1 cellular context compared by ENCODE assay signal in the genomic region with DNA sequence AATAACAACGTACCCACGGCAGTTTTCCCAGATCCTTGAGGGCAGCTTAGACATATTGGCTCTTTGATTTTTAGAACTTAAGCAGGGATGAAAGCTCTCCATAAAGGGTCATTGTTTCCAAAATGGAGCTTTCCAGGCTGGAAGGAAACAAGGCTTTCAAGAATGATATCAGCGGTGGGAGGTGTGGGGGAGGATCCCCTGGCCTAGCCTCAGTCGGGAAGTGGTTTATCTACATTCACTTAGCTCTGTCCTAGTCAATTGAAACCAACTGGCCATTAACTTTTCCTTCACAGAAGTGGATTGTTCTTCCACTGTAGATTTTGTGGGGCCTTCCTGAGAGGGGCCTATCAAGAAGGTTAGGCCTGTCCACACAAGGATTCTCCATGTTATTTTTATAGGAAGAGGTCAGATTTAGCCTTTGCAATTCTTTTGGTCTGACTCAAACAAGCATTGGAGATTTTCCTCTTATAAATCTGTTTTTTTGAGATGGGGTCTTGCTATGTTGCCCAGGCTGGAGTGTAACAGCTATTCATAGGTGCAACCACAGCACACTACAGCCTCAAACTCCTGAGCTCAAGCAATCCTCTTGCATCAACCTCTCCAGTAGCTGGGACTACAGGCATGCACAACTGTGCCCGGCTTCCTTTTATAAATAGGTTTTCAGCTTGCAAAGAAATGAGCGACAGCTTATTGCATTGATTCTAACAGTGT.
TF ChIP-seq lines count a peak whose summit lies in the region.

No MANE protein-coding gene starts in this region.

TF ChIP-seq in K562, 482 proteins besides CTCF, POLR2A, EP300 and RAD21 (continued from another document):
- TF ChIP-seq, protein P1, sequence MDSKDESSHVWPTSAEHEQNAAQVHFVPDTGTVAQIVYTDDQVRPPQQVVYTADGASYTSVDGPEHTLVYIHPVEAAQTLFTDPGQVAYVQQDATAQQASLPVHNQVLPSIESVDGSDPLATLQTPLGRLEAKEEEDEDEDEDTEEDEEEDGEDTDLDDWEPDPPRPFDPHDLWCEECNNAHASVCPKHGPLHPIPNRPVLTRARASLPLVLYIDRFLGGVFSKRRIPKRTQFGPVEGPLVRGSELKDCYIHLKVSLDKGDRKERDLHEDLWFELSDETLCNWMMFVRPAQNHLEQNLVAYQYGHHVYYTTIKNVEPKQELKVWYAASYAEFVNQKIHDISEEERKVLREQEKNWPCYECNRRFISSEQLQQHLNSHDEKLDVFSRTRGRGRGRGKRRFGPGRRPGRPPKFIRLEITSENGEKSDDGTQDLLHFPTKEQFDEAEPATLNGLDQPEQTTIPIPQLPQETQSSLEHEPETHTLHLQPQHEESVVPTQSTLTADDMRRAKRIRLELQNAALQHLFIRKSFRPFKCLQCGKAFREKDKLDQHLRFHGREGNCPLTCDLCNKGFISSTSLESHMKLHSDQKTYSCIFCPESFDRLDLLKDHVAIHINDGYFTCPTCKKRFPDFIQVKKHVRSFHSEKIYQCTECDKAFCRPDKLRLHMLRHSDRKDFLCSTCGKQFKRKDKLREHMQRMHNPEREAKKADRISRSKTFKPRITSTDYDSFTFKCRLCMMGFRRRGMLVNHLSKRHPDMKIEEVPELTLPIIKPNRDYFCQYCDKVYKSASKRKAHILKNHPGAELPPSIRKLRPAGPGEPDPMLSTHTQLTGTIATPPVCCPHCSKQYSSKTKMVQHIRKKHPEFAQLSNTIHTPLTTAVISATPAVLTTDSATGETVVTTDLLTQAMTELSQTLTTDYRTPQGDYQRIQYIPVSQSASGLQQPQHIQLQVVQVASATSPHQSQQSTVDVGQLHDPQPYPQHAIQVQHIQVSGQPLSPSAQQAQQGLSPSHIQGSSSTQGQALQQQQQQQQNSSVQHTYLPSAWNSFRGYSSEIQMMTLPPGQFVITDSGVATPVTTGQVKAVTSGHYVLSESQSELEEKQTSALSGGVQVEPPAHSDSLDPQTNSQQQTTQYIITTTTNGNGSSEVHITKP (IDR thresholded peaks at IDR 0.05; ENCODE audit: partially characterized antibody) = no peak
- TF ChIP-seq, protein P2, sequence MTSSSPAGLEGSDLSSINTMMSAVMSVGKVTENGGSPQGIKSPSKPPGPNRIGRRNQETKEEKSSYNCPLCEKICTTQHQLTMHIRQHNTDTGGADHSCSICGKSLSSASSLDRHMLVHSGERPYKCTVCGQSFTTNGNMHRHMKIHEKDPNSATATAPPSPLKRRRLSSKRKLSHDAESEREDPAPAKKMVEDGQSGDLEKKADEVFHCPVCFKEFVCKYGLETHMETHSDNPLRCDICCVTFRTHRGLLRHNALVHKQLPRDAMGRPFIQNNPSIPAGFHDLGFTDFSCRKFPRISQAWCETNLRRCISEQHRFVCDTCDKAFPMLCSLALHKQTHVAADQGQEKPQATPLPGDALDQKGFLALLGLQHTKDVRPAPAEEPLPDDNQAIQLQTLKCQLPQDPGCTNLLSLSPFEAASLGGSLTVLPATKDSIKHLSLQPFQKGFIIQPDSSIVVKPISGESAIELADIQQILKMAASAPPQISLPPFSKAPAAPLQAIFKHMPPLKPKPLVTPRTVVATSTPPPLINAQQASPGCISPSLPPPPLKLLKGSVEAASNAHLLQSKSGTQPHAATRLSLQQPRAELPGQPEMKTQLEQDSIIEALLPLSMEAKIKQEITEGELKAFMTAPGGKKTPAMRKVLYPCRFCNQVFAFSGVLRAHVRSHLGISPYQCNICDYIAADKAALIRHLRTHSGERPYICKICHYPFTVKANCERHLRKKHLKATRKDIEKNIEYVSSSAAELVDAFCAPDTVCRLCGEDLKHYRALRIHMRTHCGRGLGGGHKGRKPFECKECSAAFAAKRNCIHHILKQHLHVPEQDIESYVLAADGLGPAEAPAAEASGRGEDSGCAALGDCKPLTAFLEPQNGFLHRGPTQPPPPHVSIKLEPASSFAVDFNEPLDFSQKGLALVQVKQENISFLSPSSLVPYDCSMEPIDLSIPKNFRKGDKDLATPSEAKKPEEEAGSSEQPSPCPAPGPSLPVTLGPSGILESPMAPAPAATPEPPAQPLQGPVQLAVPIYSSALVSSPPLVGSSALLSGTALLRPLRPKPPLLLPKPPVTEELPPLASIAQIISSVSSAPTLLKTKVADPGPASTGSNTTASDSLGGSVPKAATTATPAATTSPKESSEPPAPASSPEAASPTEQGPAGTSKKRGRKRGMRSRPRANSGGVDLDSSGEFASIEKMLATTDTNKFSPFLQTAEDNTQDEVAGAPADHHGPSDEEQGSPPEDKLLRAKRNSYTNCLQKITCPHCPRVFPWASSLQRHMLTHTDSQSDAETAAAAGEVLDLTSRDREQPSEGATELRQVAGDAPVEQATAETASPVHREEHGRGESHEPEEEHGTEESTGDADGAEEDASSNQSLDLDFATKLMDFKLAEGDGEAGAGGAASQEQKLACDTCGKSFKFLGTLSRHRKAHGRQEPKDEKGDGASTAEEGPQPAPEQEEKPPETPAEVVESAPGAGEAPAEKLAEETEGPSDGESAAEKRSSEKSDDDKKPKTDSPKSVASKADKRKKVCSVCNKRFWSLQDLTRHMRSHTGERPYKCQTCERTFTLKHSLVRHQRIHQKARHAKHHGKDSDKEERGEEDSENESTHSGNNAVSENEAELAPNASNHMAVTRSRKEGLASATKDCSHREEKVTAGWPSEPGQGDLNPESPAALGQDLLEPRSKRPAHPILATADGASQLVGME (CRISPR knock-in tag; IDR thresholded peaks at IDR 0.05) = no peak
- TF ChIP-seq TBL1XR1 (IDR thresholded peaks at IDR 0.05; ENCODE audit: low read length in 2 of 2) (no peak), POLR2AphosphoS5 (IDR thresholded peaks at IDR 0.05; ENCODE audit: control insufficient read depth, insufficient read depth, low read depth, low read length) (no peak), ZNF584 (CRISPR knock-in tag; IDR thresholded peaks at IDR 0.05; ENCODE audit: low read depth) (peak; percentile 62; the same call in 1 of the 2 replicates), MAFF (IDR thresholded peaks at IDR 0.05; ENCODE audit: low read length) (no peak), ZNF766 (CRISPR knock-in tag; conservative IDR thresholded peaks at IDR 0.05) (peak; percentile 88), SOX6 (IDR thresholded peaks at IDR 0.05) (peak; percentile 53; the same call in 1 of the 2 replicates), JUN (IDR thresholded peaks at IDR 0.05; ENCODE audit: borderline replicate concordance, low read depth, low read length) (0 out of 2 replicates have a peak, but pooled peaks have one; percentile 15), JUN (CRISPR knock-in tag; IDR thresholded peaks at IDR 0.05; ENCODE audit: borderline replicate concordance) (no peak), ZSCAN32 (CRISPR knock-in tag; IDR thresholded peaks at IDR 0.05) (peak; percentile 21; the same call in 1 of the 2 replicates)
- TF ChIP-seq, protein P3, sequence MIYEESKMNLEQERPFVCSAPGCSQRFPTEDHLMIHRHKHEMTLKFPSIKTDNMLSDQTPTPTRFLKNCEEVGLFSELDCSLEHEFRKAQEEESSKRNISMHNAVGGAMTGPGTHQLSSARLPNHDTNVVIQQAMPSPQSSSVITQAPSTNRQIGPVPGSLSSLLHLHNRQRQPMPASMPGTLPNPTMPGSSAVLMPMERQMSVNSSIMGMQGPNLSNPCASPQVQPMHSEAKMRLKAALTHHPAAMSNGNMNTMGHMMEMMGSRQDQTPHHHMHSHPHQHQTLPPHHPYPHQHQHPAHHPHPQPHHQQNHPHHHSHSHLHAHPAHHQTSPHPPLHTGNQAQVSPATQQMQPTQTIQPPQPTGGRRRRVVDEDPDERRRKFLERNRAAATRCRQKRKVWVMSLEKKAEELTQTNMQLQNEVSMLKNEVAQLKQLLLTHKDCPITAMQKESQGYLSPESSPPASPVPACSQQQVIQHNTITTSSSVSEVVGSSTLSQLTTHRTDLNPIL (CRISPR knock-in tag; IDR thresholded peaks at IDR 0.05) = no peak
